In the genomic region with DNA sequence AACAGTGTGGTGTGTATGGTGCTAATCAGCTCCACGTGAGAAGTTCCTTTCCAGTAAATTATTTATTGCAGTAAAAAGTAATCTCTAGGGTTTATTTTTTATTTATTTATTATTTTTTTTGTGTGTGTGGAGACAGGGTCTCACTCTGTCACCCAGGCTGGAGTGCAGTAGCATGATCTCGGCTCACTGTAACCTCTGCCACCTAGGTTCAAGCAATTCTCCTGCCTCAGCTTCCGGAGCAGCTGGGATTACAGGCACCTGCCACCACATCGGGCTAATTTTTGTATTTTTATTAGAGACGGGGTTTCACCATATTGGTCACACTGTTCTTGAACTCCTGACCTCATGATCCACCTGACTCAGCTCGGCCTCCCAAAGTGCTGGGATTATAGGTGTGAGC, we compare ENCODE assay signal across 11 cellular contexts.
"Had no signal": no experiment of that assay in that cellular context is flagged by ENCODE, and none has a peak within 500 bp of the region (broad histone marks: within the 10 kb centered on the region; RNA-seq: fewer than 3 reads in every experiment).

No MANE protein-coding gene starts in this region.

- FAIRE-seq: H1, H54 had no signal

- ATAC-seq: GM23338, HCT116 had no signal

- H3K9ac ChIP-seq: GM23248 had no signal

- H3K4me1 ChIP-seq: HAP-1 had no signal

- DNase-seq: GM23248, GOT3, H7, H9, HCEC 1CT, HFFc6 had no signal

- H3K4me2 ChIP-seq: GM23338 had no signal

- H3K9me3 ChIP-seq: HAP-1 had no signal

- H3K4me3 ChIP-seq: GM23248, GM23338, HAP-1 had no signal

- H3K27ac ChIP-seq: GM23248 had no signal

- H2AFZ ChIP-seq: GM23248, GM23338 had no signal

- H3K36me3 ChIP-seq: HAP-1 had no signal
